Comparison of ENCODE assay signal across 23 cellular contexts in the genomic region with DNA sequence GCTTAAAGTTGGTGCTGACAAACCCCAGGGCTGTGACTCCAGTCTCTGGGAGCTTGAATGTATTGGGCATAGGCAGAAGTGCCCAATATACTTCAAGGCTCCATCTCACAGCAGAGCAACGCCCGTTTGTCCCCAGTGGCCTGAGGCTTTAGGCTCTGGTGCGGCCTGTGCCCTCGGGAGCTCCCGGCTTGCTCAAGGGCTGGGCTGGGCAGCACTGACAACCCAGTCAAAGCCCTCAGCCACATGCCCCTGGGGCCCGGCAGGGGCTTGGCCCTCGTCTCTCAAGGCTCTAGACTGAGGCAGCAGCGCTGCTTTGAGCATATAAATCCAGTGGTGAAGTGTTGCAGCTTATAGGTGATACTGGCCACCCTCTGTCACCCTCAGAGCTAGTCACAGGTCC.
"Had no signal": no experiment of that assay in that cellular context is flagged by ENCODE, and none has a peak within 500 bp of the region (broad histone marks: within the 10 kb centered on the region; RNA-seq: fewer than 3 reads in every experiment).

No MANE protein-coding gene starts in this region.

- H3K36me3 Mint-ChIP-seq: immature natural killer cell; memory B cell; naive thymus-derived CD4-positive, alpha-beta T cell; natural killer cell treated with Interleukin-12 subunit alpha and Interleukin-12 subunit beta and Interleukin-15 and Interleukin-18, amount 100 ng/mL, for 72 hours; stimulated activated memory B cell treated with anti-CD40 and anti-IgM and Interleukin-4, amounts not matched to agents 10 μg/mL and 1 μg/mL and 100 μg/mL, for 72 hours; type B pancreatic cell had no signal

- H3K4me1 Mint-ChIP-seq: immature natural killer cell; memory B cell; stimulated activated memory B cell treated with anti-CD40 and anti-IgM and Interleukin-4, amounts not matched to agents 10 μg/mL and 1 μg/mL and 100 μg/mL, for 72 hours; stimulated activated naive CD8-positive, alpha-beta T cell treated with anti-CD3 and anti-CD28 coated beads, Interleukin-15, amount 100 ng/mL, for 72 hours had no signal

- H3K27ac ChIP-seq: pancreas, prostate gland, skin epidermis, tibial nerve, uterus had no signal

- H3K4me1 ChIP-seq: pancreas, prostate gland, tibial nerve, uterus had no signal

- DNase-seq: hypothalamus; immature natural killer cell; midbrain; naive thymus-derived CD4-positive, alpha-beta T cell; nucleus accumbens; retina; stimulated activated CD4-positive, alpha-beta T cell treated with anti-CD3 and anti-CD28 coated beads, Interleukin-4, amount 100 ng/mL, for 24 hours; stimulated activated naive CD4-positive, alpha-beta T cell treated with Interleukin-2 at 50 U/mL for 16 hours; stimulated activated naive CD8-positive, alpha-beta T cell treated with anti-CD3 and anti-CD28 coated beads, Interleukin-15, amount 100 ng/mL, for 72 hours; substantia nigra; uterus had no signal

- H3K4me3 ChIP-seq: mucosa of descending colon, pancreas, prostate gland, skin epidermis, tibial nerve, uterus had no signal

- H3K4me3 Mint-ChIP-seq: immature natural killer cell; memory B cell; naive thymus-derived CD4-positive, alpha-beta T cell; natural killer cell treated with Interleukin-12 subunit alpha and Interleukin-12 subunit beta and Interleukin-15 and Interleukin-18, amount 100 ng/mL, for 72 hours; stimulated activated memory B cell treated with anti-CD40 and anti-IgM and Interleukin-4, amounts not matched to agents 10 μg/mL and 1 μg/mL and 100 μg/mL, for 72 hours; stimulated activated naive CD8-positive, alpha-beta T cell treated with anti-CD3 and anti-CD28 coated beads, Interleukin-15, amount 100 ng/mL, for 72 hours; type B pancreatic cell had no signal

- H3K27me3 ChIP-seq: pancreas, tibial nerve, uterus had no signal

- H3K9me3 ChIP-seq: mucosa of descending colon, pancreas, prostate gland, uterus had no signal

- H3K27ac Mint-ChIP-seq: immature natural killer cell; memory B cell; natural killer cell treated with Interleukin-12 subunit alpha and Interleukin-12 subunit beta and Interleukin-15 and Interleukin-18, amount 100 ng/mL, for 72 hours; stimulated activated memory B cell treated with anti-CD40 and anti-IgM and Interleukin-4, amounts not matched to agents 10 μg/mL and 1 μg/mL and 100 μg/mL, for 72 hours; stimulated activated naive CD8-positive, alpha-beta T cell treated with anti-CD3 and anti-CD28 coated beads, Interleukin-15, amount 100 ng/mL, for 72 hours; type B pancreatic cell had no signal

- ATAC-seq: left lobe of liver; mucosa of descending colon; naive thymus-derived CD4-positive, alpha-beta T cell; natural killer cell treated with Interleukin-12 subunit alpha and Interleukin-12 subunit beta and Interleukin-15 and Interleukin-18, amount 100 ng/mL, for 72 hours; pancreas; right cardiac atrium; sciatic nerve; stimulated activated memory B cell treated with anti-CD40 and anti-IgM and Interleukin-4, amounts not matched to agents 10 μg/mL and 1 μg/mL and 100 μg/mL, for 72 hours; stimulated activated naive CD8-positive, alpha-beta T cell treated with anti-CD3 and anti-CD28 coated beads, Interleukin-15, amount 100 ng/mL, for 72 hours had no signal

- H3K36me3 ChIP-seq: pancreas, prostate gland, uterus had no signal

- H3K9me3 Mint-ChIP-seq: immature natural killer cell; memory B cell; natural killer cell treated with Interleukin-12 subunit alpha and Interleukin-12 subunit beta and Interleukin-15 and Interleukin-18, amount 100 ng/mL, for 72 hours; stimulated activated memory B cell treated with anti-CD40 and anti-IgM and Interleukin-4, amounts not matched to agents 10 μg/mL and 1 μg/mL and 100 μg/mL, for 72 hours; stimulated activated naive CD8-positive, alpha-beta T cell treated with anti-CD3 and anti-CD28 coated beads, Interleukin-15, amount 100 ng/mL, for 72 hours; type B pancreatic cell had no signal
